ENCODE assay signal across 18 cellular contexts in the genomic region with DNA sequence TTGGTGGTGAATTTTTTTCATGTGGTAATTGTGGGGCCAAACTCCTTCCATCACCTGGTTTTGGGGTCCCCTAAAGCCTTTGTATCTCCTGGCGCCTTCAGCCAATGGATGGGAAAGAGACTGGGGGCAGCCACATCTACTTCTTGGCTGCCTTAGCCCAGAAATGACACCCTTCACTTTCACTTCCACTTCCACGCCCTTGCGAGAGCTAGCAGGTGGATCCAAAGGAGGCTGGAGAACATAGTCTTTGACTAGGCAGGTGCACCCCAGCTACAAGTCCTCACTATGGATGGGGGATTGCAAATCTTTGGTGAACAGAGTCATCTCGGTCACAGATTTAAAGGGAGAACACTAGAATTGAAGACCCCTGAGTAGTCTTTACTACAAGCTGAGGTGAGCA.
"Had no signal": no experiment of that assay in that cellular context is flagged by ENCODE, and none has a peak within 500 bp of the region (broad histone marks: within the 10 kb centered on the region; RNA-seq: fewer than 3 reads in every experiment).

No MANE protein-coding gene starts in this region.

- DNase-seq: activated CD4-positive, alpha-beta T cell treated with anti-CD3 and anti-CD28 coated beads for 36 hours; activated CD8-positive, alpha-beta T cell treated with anti-CD3 and anti-CD28 coated beads for 36 hours; activated effector memory CD4-positive, alpha-beta T cell treated with anti-CD3 and anti-CD28 coated beads, Interleukin-2, amount 50 U/mL, for 16 hours; activated T-cell treated with anti-CD3 and anti-CD28 coated beads, Interleukin-2, amount 50 U/mL, for 48 hours; adrenal gland; body of pancreas; effector CD8-positive, alpha-beta T cell; kidney glomerular epithelial cell; mesenchymal stem cell; naive thymus-derived CD8-positive, alpha-beta T cell; retina; stimulated activated CD4-positive, alpha-beta T cell treated with anti-CD3 and anti-CD28 coated beads, Interleukin-12 subunit alpha, Interleukin-12 subunit beta, amount 100 ng/mL, for 4 hours; T-helper 17 cell; transverse colon had no signal

- H3K27ac ChIP-seq: adrenal gland, body of pancreas, coronary artery, parathyroid adenoma, transverse colon had no signal

- H3K4me1 Mint-ChIP-seq: activated CD4-positive, alpha-beta T cell treated with anti-CD3 and anti-CD28 coated beads for 36 hours; activated naive CD4-positive, alpha-beta T cell treated with anti-CD3 and anti-CD28 coated beads, Interleukin-2, amount 50 U/mL, for 24 hours; naive thymus-derived CD8-positive, alpha-beta T cell; T-helper 17 cell had no signal

- H3K4me3 Mint-ChIP-seq: activated CD4-positive, alpha-beta T cell treated with anti-CD3 and anti-CD28 coated beads for 36 hours; activated CD8-positive, alpha-beta T cell treated with anti-CD3 and anti-CD28 coated beads for 36 hours; activated naive CD4-positive, alpha-beta T cell treated with anti-CD3 and anti-CD28 coated beads, Interleukin-2, amount 50 U/mL, for 24 hours; naive thymus-derived CD8-positive, alpha-beta T cell; stimulated activated memory B cell treated with anti-CD40 and anti-IgM and Interleukin-4, amounts not matched to agents 10 μg/mL and 1 μg/mL and 100 μg/mL, for 72 hours; T-helper 17 cell had no signal

- H3K79me2 ChIP-seq: parathyroid adenoma had no signal

- H3K27me3 Mint-ChIP-seq: activated naive CD4-positive, alpha-beta T cell treated with anti-CD3 and anti-CD28 coated beads, Interleukin-2, amount 50 U/mL, for 24 hours had no signal

- H3K9me3 ChIP-seq: adrenal gland, body of pancreas, transverse colon had no signal

- H3K36me3 ChIP-seq: adrenal gland, transverse colon had no signal

- H2AFZ ChIP-seq: parathyroid adenoma had no signal

- H3K27me3 ChIP-seq: adrenal gland, body of pancreas, transverse colon had no signal

- ATAC-seq: activated CD4-positive, alpha-beta T cell treated with anti-CD3 and anti-CD28 coated beads for 36 hours; activated CD8-positive, alpha-beta T cell treated with anti-CD3 and anti-CD28 coated beads for 36 hours; body of pancreas; naive thymus-derived CD8-positive, alpha-beta T cell; stimulated activated memory B cell treated with anti-CD40 and anti-IgM and Interleukin-4, amounts not matched to agents 10 μg/mL and 1 μg/mL and 100 μg/mL, for 72 hours; T-helper 17 cell had no signal

- H3K9ac ChIP-seq: parathyroid adenoma had no signal

- H3K4me3 ChIP-seq: adrenal gland, body of pancreas, coronary artery, transverse colon had no signal

- H3K9me3 Mint-ChIP-seq: activated CD8-positive, alpha-beta T cell treated with anti-CD3 and anti-CD28 coated beads for 36 hours; activated naive CD4-positive, alpha-beta T cell treated with anti-CD3 and anti-CD28 coated beads, Interleukin-2, amount 50 U/mL, for 24 hours; naive thymus-derived CD8-positive, alpha-beta T cell; stimulated activated memory B cell treated with anti-CD40 and anti-IgM and Interleukin-4, amounts not matched to agents 10 μg/mL and 1 μg/mL and 100 μg/mL, for 72 hours had no signal

- H3K4me1 ChIP-seq: adrenal gland, body of pancreas, parathyroid adenoma had no signal

- H3K36me3 Mint-ChIP-seq: activated naive CD4-positive, alpha-beta T cell treated with anti-CD3 and anti-CD28 coated beads, Interleukin-2, amount 50 U/mL, for 24 hours; naive thymus-derived CD8-positive, alpha-beta T cell; stimulated activated memory B cell treated with anti-CD40 and anti-IgM and Interleukin-4, amounts not matched to agents 10 μg/mL and 1 μg/mL and 100 μg/mL, for 72 hours had no signal

- H3K27ac Mint-ChIP-seq: activated CD4-positive, alpha-beta T cell treated with anti-CD3 and anti-CD28 coated beads for 36 hours; activated CD8-positive, alpha-beta T cell treated with anti-CD3 and anti-CD28 coated beads for 36 hours; activated naive CD4-positive, alpha-beta T cell treated with anti-CD3 and anti-CD28 coated beads, Interleukin-2, amount 50 U/mL, for 24 hours; naive thymus-derived CD8-positive, alpha-beta T cell; stimulated activated memory B cell treated with anti-CD40 and anti-IgM and Interleukin-4, amounts not matched to agents 10 μg/mL and 1 μg/mL and 100 μg/mL, for 72 hours had no signal
